Comparison of ENCODE assay signal across 19 cellular contexts in genomic region chr9:92934321-92934720, GRCh38. TPM values are rescaled to one million over a fixed set of nuclear protein-coding genes. Genes with fewer than 3 reads are reported as not detected.
DNase-seq lines count a peak whose midpoint lies in the region; ATAC-seq, FAIRE-seq and TF ChIP-seq lines count a peak whose summit lies in the region.
"Had no signal": no experiment of that assay in that cellular context is flagged by ENCODE, and none has a peak within 500 bp of the region (broad histone marks: within the 10 kb centered on the region; RNA-seq: fewer than 3 reads in every experiment).

No MANE protein-coding gene starts in this region.

- TF ChIP-seq CTCF in A673 (conservative IDR thresholded peaks at IDR 0.05; ENCODE audit: low read depth, low read length) = no peak
- no peak for TF ChIP-seq CTCF in OCI-LY7 (conservative IDR thresholded peaks at IDR 0.05; ENCODE audit: low read length)
- TF ChIP-seq CTCF in GM12878 (IDR thresholded peaks at IDR 0.05 in 2 of 3, conservative IDR thresholded peaks at IDR 0.05 in 1 of 3; ENCODE audit: control insufficient read depth in 2 of 3, extremely low read depth in 1 of 3, insufficient read depth in 1 of 3, low read depth in 3 of 3, low read length in 3 of 3) = no peak

- H3K36me3 Mint-ChIP-seq in activated CD8-positive, alpha-beta T cell treated with anti-CD3 and anti-CD28 coated beads, Interleukin-2, amount 10 ng/mL, durations not matched to agents 7 days and 5 days (ENCODE audit: low read depth) = no peaks in the 10 kb centered on the region
- H3K36me3 Mint-ChIP-seq in stimulated activated effector memory CD8-positive, alpha-beta T cell treated with anti-CD3 and anti-CD28 coated beads, Interleukin-12 subunit alpha, Interleukin-12 subunit beta, amount 100 ng/mL, for 72 hours = no peaks in the 10 kb centered on the region

- no peaks in the 10 kb centered on the region for H3K4me1 Mint-ChIP-seq in activated CD8-positive, alpha-beta T cell treated with anti-CD3 and anti-CD28 coated beads, Interleukin-2, amount 10 ng/mL, durations not matched to agents 7 days and 5 days (ENCODE audit: low read depth)
- no peaks in the 10 kb centered on the region for H3K4me1 Mint-ChIP-seq in stimulated activated effector memory CD8-positive, alpha-beta T cell treated with anti-CD3 and anti-CD28 coated beads, Interleukin-12 subunit alpha, Interleukin-12 subunit beta, amount 100 ng/mL, for 72 hours
- H3K4me1 Mint-ChIP-seq: B cell had no signal

- TF ChIP-seq EP300 in GM12878 (IDR thresholded peaks at IDR 0.05; ENCODE audit: borderline replicate concordance in 1 of 2, control insufficient read depth in 1 of 2, low read depth in 2 of 2, low read length in 2 of 2) = no peak

- CTCF ChIA-PET in A673 (lab: Charles Lee) (no interaction called here), OCI-LY7 (lab: Charles Lee; ENCODE audit: unreplicated experiment) (no interaction called here), GM12878 (lab: Yijun Ruan, JAX) (no interaction called here)
- CTCF ChIA-PET in activated CD8-positive, alpha-beta T cell treated with anti-CD3 and anti-CD28 coated beads, Interleukin-2, amount 10 ng/mL, durations not matched to agents 7 days and 5 days (lab: Charles Lee) = no interaction called here

- no peaks in the 10 kb centered on the region for H3K9me2 ChIP-seq in OCI-LY7 (ENCODE audit: insufficient read depth, low read length)

- peak; percentile 22 for DNase-seq in A673 (ENCODE audit: low spot score)
- DNase-seq in H54 (ENCODE audit: insufficient read length, low spot score) = no peak
- peak; percentile 33 for DNase-seq in OCI-LY7 (ENCODE audit: low spot score)
- no peak for DNase-seq in GM12878 (ENCODE audit: low read depth, low spot score)
- no peak for DNase-seq in activated CD8-positive, alpha-beta T cell treated with anti-CD3 and anti-CD28 coated beads, Interleukin-2, amount 10 ng/mL, durations not matched to agents 7 days and 5 days
- DNase-seq in NCI-H1417 treated with DMSO at 0.1 percent for 48 hours (lab: John Stamatoyannopoulos, UW) = no peak
- DNase-seq in stimulated activated effector memory CD8-positive, alpha-beta T cell treated with anti-CD3 and anti-CD28 coated beads, Interleukin-12 subunit alpha, Interleukin-12 subunit beta, amount 100 ng/mL, for 72 hours (ENCODE audit: low spot score in 2 of 2) = no peak
- DNase-seq: CD4-positive, alpha-beta T cell; GDM1; H7; NCI-H146; NCI-H2081 treated with DMSO at 0.1 percent for 48 hours; NCI-H226; NCI-H524 treated with DMSO at 0.1 percent for 48 hours; RPMI8226; SIG-M5 had no signal

- in situ Hi-C loops in GM12878 (cut with MboI) = no loop called here

- SMC1A ChIA-PET in GM12878 (lab: Charles Lee; ENCODE audit: uncharacterized antibody, unreplicated experiment) = no interaction called here

- WGBS in GM12878 (ENCODE audit: insufficient coverage, insufficient replicate concordance, low lambda C conversion rate, missing lambda C conversion rate) = 33% methylated on average over 1 of the region's 1 CpG

- H3K4me3 Mint-ChIP-seq in activated CD8-positive, alpha-beta T cell treated with anti-CD3 and anti-CD28 coated beads, Interleukin-2, amount 10 ng/mL, durations not matched to agents 7 days and 5 days = no peak overlapping the region
- H3K4me3 Mint-ChIP-seq in stimulated activated effector memory CD8-positive, alpha-beta T cell treated with anti-CD3 and anti-CD28 coated beads, Interleukin-12 subunit alpha, Interleukin-12 subunit beta, amount 100 ng/mL, for 72 hours = no peak overlapping the region
- H3K4me3 Mint-ChIP-seq: B cell; CD4-positive, alpha-beta T cell had no signal

- H3K9ac ChIP-seq in GM12878 (ENCODE audit: control insufficient read depth, insufficient read depth, low read length) = no peak overlapping the region

- H3K27me3 Mint-ChIP-seq in activated CD8-positive, alpha-beta T cell treated with anti-CD3 and anti-CD28 coated beads, Interleukin-2, amount 10 ng/mL, durations not matched to agents 7 days and 5 days (ENCODE audit: low read depth) = peaks cover 13% of the 10 kb centered on the region
- H3K27me3 Mint-ChIP-seq: CD4-positive, alpha-beta T cell had no signal

- FAIRE-seq in H54 (lab: Jason Lieb, UNC) = peak; percentile 43
- no peak for FAIRE-seq in GM12878 (lab: Jason Lieb, UNC)
- FAIRE-seq: D721Med, GM12892 had no signal

- H3K4me1 ChIP-seq in A673 (ENCODE audit: insufficient read depth, low read length, poor library complexity, severe bottlenecking) = no peaks in the 10 kb centered on the region
- no peaks in the 10 kb centered on the region for H3K4me1 ChIP-seq in OCI-LY7 (ENCODE audit: insufficient read depth, low read length, poor library complexity, severe bottlenecking)
- no peaks in the 10 kb centered on the region for H3K4me1 ChIP-seq in GM12878 (ENCODE audit: control insufficient read depth, insufficient read depth, low read length)

- H3K27ac ChIP-seq in A673 (ENCODE audit: low read depth, low read length, poor library complexity, severe bottlenecking) = no peak overlapping the region
- no peak overlapping the region for H3K27ac ChIP-seq in OCI-LY7 (ENCODE audit: low read depth, low read length, poor library complexity, severe bottlenecking)
- H3K27ac ChIP-seq in GM12878 (ENCODE audit: control insufficient read depth, insufficient read depth) = no peak overlapping the region

- no peak for TF ChIP-seq POLR2A in H54 (IDR thresholded peaks at IDR 0.05; ENCODE audit: low read depth, low read length)
- TF ChIP-seq POLR2A in GM12878 (IDR thresholded peaks at IDR 0.05; ENCODE audit: low read depth, low read length) = no peak

- POLR2A ChIA-PET in A673 (lab: Charles Lee; ENCODE audit: low non-redundant PET) = no interaction called here
- POLR2A ChIA-PET in OCI-LY7 (lab: Charles Lee) = interaction anchor here (0.8 to 0.9 kb wide), 2 partner anchors 22 to 90 kb away, joined by 3 to 5 read pairs; no protein-coding TSS in a partner anchor
- POLR2A ChIA-PET in GM12878 (lab: Charles Lee) = no interaction called here
- POLR2A ChIA-PET in activated CD8-positive, alpha-beta T cell treated with anti-CD3 and anti-CD28 coated beads, Interleukin-2, amount 10 ng/mL, durations not matched to agents 7 days and 5 days (lab: Charles Lee) = no interaction called here

- RAD21 ChIA-PET in GM12878 (lab: Charles Lee; ENCODE audit: unreplicated experiment) = no interaction called here

- H3K27me3 ChIP-seq in A673 (replicated peaks; ENCODE audit: insufficient read depth, low read depth, low read length, poor library complexity) (peaks cover 12% of the 10 kb centered on the region), GM12878 (replicated peaks in 1 of 2; ENCODE audit: control insufficient read depth in 2 of 2, insufficient read depth in 2 of 2, low read length in 1 of 2) (peaks cover 3 to 4% of the 10 kb centered on the region in 2 experiments; a peak in 2 of 4 replicates)

- H3K27ac Mint-ChIP-seq in activated CD8-positive, alpha-beta T cell treated with anti-CD3 and anti-CD28 coated beads, Interleukin-2, amount 10 ng/mL, durations not matched to agents 7 days and 5 days = no peak overlapping the region
- H3K27ac Mint-ChIP-seq in stimulated activated effector memory CD8-positive, alpha-beta T cell treated with anti-CD3 and anti-CD28 coated beads, Interleukin-12 subunit alpha, Interleukin-12 subunit beta, amount 100 ng/mL, for 72 hours = no peak overlapping the region
- H3K27ac Mint-ChIP-seq: B cell; CD4-positive, alpha-beta T cell had no signal

- intact Hi-C loops in A673 (cut with micrococcal nuclease; ENCODE audit: unreplicated experiment) (no loop called here), OCI-LY7 (cut with micrococcal nuclease; ENCODE audit: unreplicated experiment) (no loop called here), GM12878 (cut with micrococcal nuclease; ENCODE audit: unreplicated experiment) (no loop called here)

- H3K4me2 ChIP-seq in OCI-LY7 (ENCODE audit: low read length) (no peak overlapping the region), GM12878 (ENCODE audit: control insufficient read depth, insufficient read depth) (no peak overlapping the region)

- H3K36me3 ChIP-seq in A673 (ENCODE audit: insufficient read depth, low read length, poor library complexity, severe bottlenecking) = no peaks in the 10 kb centered on the region
- no peaks in the 10 kb centered on the region for H3K36me3 ChIP-seq in OCI-LY7 (ENCODE audit: insufficient read depth, low read length)
- H3K36me3 ChIP-seq in GM12878 (ENCODE audit: control insufficient read depth in 2 of 2, insufficient read depth in 2 of 2, low read length in 1 of 2) = no peaks in the 10 kb centered on the region

- ATAC-seq in GM12878 = no peak
- no peak for ATAC-seq in activated CD8-positive, alpha-beta T cell treated with anti-CD3 and anti-CD28 coated beads, Interleukin-2, amount 10 ng/mL, durations not matched to agents 7 days and 5 days
- ATAC-seq in stimulated activated effector memory CD8-positive, alpha-beta T cell treated with anti-CD3 and anti-CD28 coated beads, Interleukin-12 subunit alpha, Interleukin-12 subunit beta, amount 100 ng/mL, for 72 hours = no peak

- TF ChIP-seq RAD21 in GM12878 (IDR thresholded peaks at IDR 0.05; ENCODE audit: insufficient read depth, low read depth, low read length) = no peak

- H4K20me1 ChIP-seq in OCI-LY7 (ENCODE audit: insufficient read depth, low read length) (no peaks in the 10 kb centered on the region), GM12878 (ENCODE audit: control insufficient read depth, insufficient read depth) (no peaks in the 10 kb centered on the region)

- no peaks in the 10 kb centered on the region for H3K79me2 ChIP-seq in OCI-LY7 (ENCODE audit: insufficient read depth, low read depth, low read length)
- H3K79me2 ChIP-seq in GM12878 (ENCODE audit: control insufficient read depth, insufficient read depth, low read length) = no peaks in the 10 kb centered on the region

- BruUV-seq in A673 (replicated peaks; lab: Mats Ljungman, UMichigan) (no TSS peak), OCI-LY7 (replicated peaks; lab: Mats Ljungman, UMichigan) (no TSS peak), GM12878 (replicated peaks; lab: Mats Ljungman, UMichigan) (no TSS peak)

- no peaks in the 10 kb centered on the region for H3K9me3 Mint-ChIP-seq in activated CD8-positive, alpha-beta T cell treated with anti-CD3 and anti-CD28 coated beads, Interleukin-2, amount 10 ng/mL, durations not matched to agents 7 days and 5 days (ENCODE audit: insufficient read depth)
- H3K9me3 Mint-ChIP-seq in stimulated activated effector memory CD8-positive, alpha-beta T cell treated with anti-CD3 and anti-CD28 coated beads, Interleukin-12 subunit alpha, Interleukin-12 subunit beta, amount 100 ng/mL, for 72 hours = no peaks in the 10 kb centered on the region
- H3K9me3 Mint-ChIP-seq: CD4-positive, alpha-beta T cell had no signal

- H3K9me3 ChIP-seq in A673 (ENCODE audit: low read depth, low read length, poor library complexity, severe bottlenecking) = no peaks in the 10 kb centered on the region
- peaks cover 9% of the 10 kb centered on the region; the same call in 1 of the 2 replicates for H3K9me3 ChIP-seq in OCI-LY7 (ENCODE audit: low read length)
- no peaks in the 10 kb centered on the region for H3K9me3 ChIP-seq in GM12878 (replicated peaks; ENCODE audit: control insufficient read depth, insufficient read depth, low read length)

- H2AFZ ChIP-seq in OCI-LY7 (ENCODE audit: low read length) = peak overlapping the region; percentile 89
- no peak overlapping the region for H2AFZ ChIP-seq in GM12878 (ENCODE audit: control insufficient read depth, low read depth, low read length)

- H3K4me3 ChIP-seq in A673 (ENCODE audit: low read depth, low read length, poor library complexity, severe bottlenecking) = no peak overlapping the region
- H3K4me3 ChIP-seq in OCI-LY7 (ENCODE audit: low read depth, low read length, poor library complexity, severe bottlenecking) = no peak overlapping the region
- H3K4me3 ChIP-seq in GM12878 = no peak overlapping the region

RNA-seq across cellular contexts. Expression of gene FGD3, which starts 13.0 kb away (rescaled TPM):
- total RNA-seq in A673 (2021) (0.09 and 0.17 TPM in 2 replicates), OCI-LY7 (2022) (22.9 and 28.1 TPM in 2 replicates), GM12878 (2014; rRNA removed) (12.4 and 13.5 TPM in 2 replicates), GM12878 (2014; rRNA removed; fragmentation: Illumina TruSeq; extraction: Trizol) (6.6 and 6.9 TPM in 2 replicates), GM12878 (2021) (13.2 and 14.4 TPM in 2 replicates)
- 20.6 and 22.1 TPM in 2 replicates for total RNA-seq in OCI-LY7 (2014; rRNA removed; shearing (Covaris generic))
- 34.8 and 36.0 TPM in 2 replicates for total RNA-seq in GM12878 (2013; cell fraction: nucleolus; rRNA removed)
- polyA plus RNA-seq in GM12878 (2011; ENCODE audit: low read depth) = 5.3 TPM
- polyA plus RNA-seq in GM12878 (2011; rRNA removed) (9.0 and 18.1 TPM in 2 replicates), GM12878 (2014; fragmentation: Illumina TruSeq; extraction: Trizol) (2.9 and 6.3 TPM in 2 replicates), GM12878 (2014; fragmentation: Nextera tagmentation; extraction: Ambion mirVana) (1 to 10 TPM in 1 of 2 experiments, under 1 TPM in 1; 0.26 to 1.2 TPM), GM12878 (2014; rRNA removed) (13.2 and 14.0 TPM in 2 replicates), GM12878 (2016; fragmentation: Nextera tagmentation; extraction: Ambion mirVana) (10 to 100 TPM; 12.4 to 12.8 TPM)
- polyA plus RNA-seq in GM12878 (2011; cell fraction: cytosol; rRNA removed) = 22.6 and 28.7 TPM in 2 replicates
- polyA plus RNA-seq in GM12878 (2011; cell fraction: nucleus; rRNA removed) = 57.1 and 62.8 TPM in 2 replicates
- polyA plus RNA-seq in GM12878 (2012) = 12.7 and 15.4 TPM in 2 replicates
- polyA minus RNA-seq in GM12878 (2011; rRNA and poly(A)+ RNA removed) = 14.0 and 32.9 TPM in 2 replicates
- 10.2 and 12.8 TPM in 2 replicates for polyA minus RNA-seq in GM12878 (2011; cell fraction: cytosol; rRNA and poly(A)+ RNA removed)
- polyA minus RNA-seq in GM12878 (2011; cell fraction: nucleus; rRNA and poly(A)+ RNA removed) = 15.8 and 24.4 TPM in 2 replicates
- total RNA-seq in activated CD8-positive, alpha-beta T cell treated with anti-CD3 and anti-CD28 coated beads, Interleukin-2, amount 10 ng/mL, durations not matched to agents 7 days and 5 days = 100 to 1,000 TPM; 104 to 107 TPM

RNA-seq across cellular contexts. Expression of gene ZNF484, which starts 56.5 kb away (rescaled TPM):
- total RNA-seq in A673 (2021) = 10.9 and 12.7 TPM in 2 replicates
- 9.7 and 10.1 TPM in 2 replicates for total RNA-seq in OCI-LY7 (2014; rRNA removed; shearing (Covaris generic))
- total RNA-seq in OCI-LY7 (2022) = 8.0 and 9.4 TPM in 2 replicates
- 29.5 and 29.9 TPM in 2 replicates for total RNA-seq in GM12878 (2013; cell fraction: nucleolus; rRNA removed)
- total RNA-seq in GM12878 (2014; rRNA removed) = 5.4 and 6.0 TPM in 2 replicates
- total RNA-seq in GM12878 (2014; rRNA removed; fragmentation: Illumina TruSeq; extraction: Trizol) = 7.8 TPM in 2 replicates
- total RNA-seq in GM12878 (2021) = 3.5 and 4.1 TPM in 2 replicates
- 1.4 TPM for polyA plus RNA-seq in GM12878 (2011; ENCODE audit: low read depth)
- polyA plus RNA-seq in GM12878 (2011; rRNA removed) = 5.0 and 7.2 TPM in 2 replicates
- 1.2 and 1.7 TPM in 2 replicates for polyA plus RNA-seq in GM12878 (2011; cell fraction: cytosol; rRNA removed)
- 2.4 and 2.8 TPM in 2 replicates for polyA plus RNA-seq in GM12878 (2011; cell fraction: nucleus; rRNA removed)
- 1.9 and 2.0 TPM in 2 replicates for polyA plus RNA-seq in GM12878 (2012)
- polyA plus RNA-seq in GM12878 (2014; fragmentation: Illumina TruSeq; extraction: Trizol) = 3.7 and 4.3 TPM in 2 replicates
- polyA plus RNA-seq in GM12878 (2014; fragmentation: Nextera tagmentation; extraction: Ambion mirVana) = 1 to 10 TPM in 1 of 2 experiments, under 1 TPM in 1; 0.95 to 1.4 TPM
- 1.9 and 2.1 TPM in 2 replicates for polyA plus RNA-seq in GM12878 (2014; rRNA removed)
- 1 to 10 TPM; 2.8 to 2.9 TPM for polyA plus RNA-seq in GM12878 (2016; fragmentation: Nextera tagmentation; extraction: Ambion mirVana)
- 9.0 and 11.8 TPM in 2 replicates for polyA minus RNA-seq in GM12878 (2011; rRNA and poly(A)+ RNA removed)
- polyA minus RNA-seq in GM12878 (2011; cell fraction: cytosol; rRNA and poly(A)+ RNA removed) = 4.5 and 4.9 TPM in 2 replicates
- polyA minus RNA-seq in GM12878 (2011; cell fraction: nucleus; rRNA and poly(A)+ RNA removed) = 5.3 and 7.8 TPM in 2 replicates
- total RNA-seq in activated CD8-positive, alpha-beta T cell treated with anti-CD3 and anti-CD28 coated beads, Interleukin-2, amount 10 ng/mL, durations not matched to agents 7 days and 5 days = 10 to 100 TPM in 1 of 2 experiments, 1 to 10 TPM in 1; 9.5 to 10.4 TPM

Comparison
In these comparisons a context has a peak if more than half of its experiments do, and no peak if none do; other contexts are left out.
1. DNase-seq: peak in A673 (single experiment) and OCI-LY7 (single experiment); none in H54 (single experiment), GM12878 (single experiment), activated CD8-positive, alpha-beta T cell treated with anti-CD3 and anti-CD28 coated beads, Interleukin-2, amount 10 ng/mL, durations not matched to agents 7 days and 5 days (single experiment), NCI-H1417 treated with DMSO at 0.1 percent for 48 hours (single experiment) and stimulated activated effector memory CD8-positive, alpha-beta T cell treated with anti-CD3 and anti-CD28 coated beads, Interleukin-12 subunit alpha, Interleukin-12 subunit beta, amount 100 ng/mL, for 72 hours (0 of 2).